In genomic region chr6:37051138-37052026, GRCh38 we compare ENCODE assay signal across 1 cellular context.
TF ChIP-seq lines count a peak whose summit lies in the region.

No MANE protein-coding gene starts in this region.

TF ChIP-seq in HepG2, 621 proteins besides CTCF, POLR2A, EP300 and RAD21 (continued from another document and continues in another):
- TF ChIP-seq ZBTB33 (CRISPR knock-in tag; IDR thresholded peaks at IDR 0.05): 0 out of 2 replicates have a peak, but pooled peaks have one; percentile 61
- TF ChIP-seq XBP1 (CRISPR knock-in tag; IDR thresholded peaks at IDR 0.05): no peak
- peak; percentile 66; the same call in 1 of the 2 replicates for TF ChIP-seq SMAD3 (CRISPR knock-in tag; IDR thresholded peaks at IDR 0.05)
- TF ChIP-seq PHF8 (CRISPR knock-in tag; IDR thresholded peaks at IDR 0.05): peak; percentile 40; the same call in 1 of the 2 replicates
- TF ChIP-seq ZNF317 (CRISPR knock-in tag; IDR thresholded peaks at IDR 0.05): no peak
- no peak for TF ChIP-seq PBX3 (CRISPR knock-in tag; IDR thresholded peaks at IDR 0.05; ENCODE audit: borderline replicate concordance)
- TF ChIP-seq JUNB (CRISPR knock-in tag; IDR thresholded peaks at IDR 0.05; ENCODE audit: borderline replicate concordance): no peak
- TF ChIP-seq AGO1 (IDR thresholded peaks at IDR 0.05; ENCODE audit: low read depth, low read length, poor library complexity, severe bottlenecking): no peak
- peak; percentile 74; the same call in 1 of the 2 replicates for TF ChIP-seq ZMYM2 (CRISPR knock-in tag; IDR thresholded peaks at IDR 0.05)
- TF ChIP-seq HMG20A (CRISPR knock-in tag; IDR thresholded peaks at IDR 0.05; ENCODE audit: borderline replicate concordance): no peak; the same call in 1 of the 2 replicates
- TF ChIP-seq ZFP82 (CRISPR knock-in tag; IDR thresholded peaks at IDR 0.05; ENCODE audit: borderline replicate concordance): no peak
- TF ChIP-seq HNRNPLL (IDR thresholded peaks at IDR 0.05; ENCODE audit: low read depth, low read length, poor library complexity, severe bottlenecking): peak; percentile 36
- no peak for TF ChIP-seq ARNT (IDR thresholded peaks at IDR 0.05)
- TF ChIP-seq ZNF598 (CRISPR knock-in tag; IDR thresholded peaks at IDR 0.05; ENCODE audit: borderline replicate concordance): no peak; the same call in 1 of the 2 replicates
- TF ChIP-seq ZFAT (CRISPR knock-in tag; conservative IDR thresholded peaks at IDR 0.05): no peak
- TF ChIP-seq ZNF605 (CRISPR knock-in tag; IDR thresholded peaks at IDR 0.05): no peak; the same call in 1 of the 2 replicates
- no peak for TF ChIP-seq ZNF468 (CRISPR knock-in tag; IDR thresholded peaks at IDR 0.05)
- TF ChIP-seq ZNF282 (IDR thresholded peaks at IDR 0.05; ENCODE audit: partially characterized antibody): no peak
- TF ChIP-seq ZSCAN20 (CRISPR knock-in tag; IDR thresholded peaks at IDR 0.05; ENCODE audit: borderline replicate concordance): peak; percentile 78; the same call in 1 of the 2 replicates
- no peak for TF ChIP-seq SUZ12 (IDR thresholded peaks at IDR 0.05; ENCODE audit: low read depth, low read length)
- no peak for TF ChIP-seq ZNF563 (CRISPR knock-in tag; IDR thresholded peaks at IDR 0.05)
- no peak for TF ChIP-seq ATF7 (IDR thresholded peaks at IDR 0.05)
- no peak for TF ChIP-seq ATF7 (CRISPR knock-in tag; IDR thresholded peaks at IDR 0.05)
- no peak for TF ChIP-seq ZNF30 (CRISPR knock-in tag; IDR thresholded peaks at IDR 0.05)
- TF ChIP-seq BRCA1 (CRISPR knock-in tag; IDR thresholded peaks at IDR 0.05): 0 out of 2 replicates have a peak, but pooled peaks have one; percentile 57
- no peak for TF ChIP-seq ZKSCAN5 (CRISPR knock-in tag; IDR thresholded peaks at IDR 0.05)
- no peak for TF ChIP-seq ZMAT3 (CRISPR knock-in tag; conservative IDR thresholded peaks at IDR 0.05)
- 0 out of 2 replicates have a peak, but pooled peaks have one; percentile 34 for TF ChIP-seq ZNF567 (CRISPR knock-in tag; IDR thresholded peaks at IDR 0.05; ENCODE audit: borderline replicate concordance)
- no peak; the same call in 1 of the 2 replicates for TF ChIP-seq ZNF335 (CRISPR knock-in tag; IDR thresholded peaks at IDR 0.05)
- TF ChIP-seq ZZZ3 (CRISPR knock-in tag; IDR thresholded peaks at IDR 0.05; ENCODE audit: borderline replicate concordance): no peak
- TF ChIP-seq ZNF142 (CRISPR knock-in tag; IDR thresholded peaks at IDR 0.05): 0 out of 2 replicates have a peak, but pooled peaks have one; percentile 42
- peak; percentile 90; the same call in 1 of the 2 replicates for TF ChIP-seq ZNF224 (CRISPR knock-in tag; IDR thresholded peaks at IDR 0.05)
- no peak for TF ChIP-seq FOXA1 (IDR thresholded peaks at IDR 0.05)
- peak; percentile 51 for TF ChIP-seq FOXA1 (CRISPR knock-in tag; IDR thresholded peaks at IDR 0.05)
- no peak for TF ChIP-seq POLR2AphosphoS2 (IDR thresholded peaks at IDR 0.05; ENCODE audit: low read depth, low read length)
- TF ChIP-seq JUND (CRISPR knock-in tag; IDR thresholded peaks at IDR 0.05): peak; percentile 87
- no peak for TF ChIP-seq ZNF878 (CRISPR knock-in tag; IDR thresholded peaks at IDR 0.05)
- TF ChIP-seq ZXDC (CRISPR knock-in tag; IDR thresholded peaks at IDR 0.05): 0 out of 2 replicates have a peak, but pooled peaks have one; percentile 70
- TF ChIP-seq ZNF430 (CRISPR knock-in tag; IDR thresholded peaks at IDR 0.05): 0 out of 2 replicates have a peak, but pooled peaks have one; percentile 58
- peak; percentile 100 for TF ChIP-seq STAG1 (CRISPR knock-in tag; IDR thresholded peaks at IDR 0.05)
- peak; percentile 86; the same call in 1 of the 2 replicates for TF ChIP-seq ZNF746 (CRISPR knock-in tag; IDR thresholded peaks at IDR 0.05)
- peak; percentile 76 for TF ChIP-seq RXRA (CRISPR knock-in tag; IDR thresholded peaks at IDR 0.05)
- no peak for TF ChIP-seq ZNF235 (CRISPR knock-in tag; IDR thresholded peaks at IDR 0.05; ENCODE audit: borderline replicate concordance)
- 0 out of 2 replicates have a peak, but pooled peaks have one; percentile 22 for TF ChIP-seq NCOA2 (CRISPR knock-in tag; IDR thresholded peaks at IDR 0.05)
- no peak for TF ChIP-seq GATA4 (IDR thresholded peaks at IDR 0.05; ENCODE audit: borderline replicate concordance, low read depth)
- TF ChIP-seq DRAP1 (CRISPR knock-in tag; IDR thresholded peaks at IDR 0.05): no peak; the same call in 1 of the 2 replicates
- TF ChIP-seq ZNF549 (CRISPR knock-in tag; IDR thresholded peaks at IDR 0.05): no peak
- TF ChIP-seq ZNF251 (CRISPR knock-in tag; IDR thresholded peaks at IDR 0.05): no peak; the same call in 1 of the 2 replicates
- peak; percentile 84 for TF ChIP-seq TBX2 (CRISPR knock-in tag; IDR thresholded peaks at IDR 0.05; ENCODE audit: borderline replicate concordance)
- 0 out of 2 replicates have a peak, but pooled peaks have one; percentile 64 for TF ChIP-seq PCBP1 (IDR thresholded peaks at IDR 0.05; ENCODE audit: borderline replicate concordance, low read depth, low read length)
- TF ChIP-seq ZNF678 (CRISPR knock-in tag; IDR thresholded peaks at IDR 0.05): no peak
- TF ChIP-seq IRF2 (CRISPR knock-in tag; IDR thresholded peaks at IDR 0.05): peak; percentile 82; the same call in 1 of the 2 replicates
- TF ChIP-seq LBX2 (CRISPR knock-in tag; IDR thresholded peaks at IDR 0.05; ENCODE audit: borderline replicate concordance): peak; percentile 92
- TF ChIP-seq NFE2L1 (CRISPR knock-in tag; IDR thresholded peaks at IDR 0.05; ENCODE audit: borderline replicate concordance): no peak
- TF ChIP-seq ZNF788 (CRISPR knock-in tag; IDR thresholded peaks at IDR 0.05; ENCODE audit: borderline replicate concordance): peak; percentile 80; the same call in 1 of the 2 replicates
- peak; percentile 32; the same call in 1 of the 2 replicates for TF ChIP-seq PAX8 (CRISPR knock-in tag; IDR thresholded peaks at IDR 0.05; ENCODE audit: borderline replicate concordance)
- no peak; a peak in 1 of 4 replicates for TF ChIP-seq REST (IDR thresholded peaks at IDR 0.05; ENCODE audit: borderline replicate concordance in 1 of 2, low read depth in 1 of 2, low read length in 2 of 2)
- no peak for TF ChIP-seq NFYC (CRISPR knock-in tag; IDR thresholded peaks at IDR 0.05)
- TF ChIP-seq KDM4B (CRISPR knock-in tag; IDR thresholded peaks at IDR 0.05): peak; percentile 96
